22 cellular contexts compared by ENCODE assay signal in the genomic region with DNA sequence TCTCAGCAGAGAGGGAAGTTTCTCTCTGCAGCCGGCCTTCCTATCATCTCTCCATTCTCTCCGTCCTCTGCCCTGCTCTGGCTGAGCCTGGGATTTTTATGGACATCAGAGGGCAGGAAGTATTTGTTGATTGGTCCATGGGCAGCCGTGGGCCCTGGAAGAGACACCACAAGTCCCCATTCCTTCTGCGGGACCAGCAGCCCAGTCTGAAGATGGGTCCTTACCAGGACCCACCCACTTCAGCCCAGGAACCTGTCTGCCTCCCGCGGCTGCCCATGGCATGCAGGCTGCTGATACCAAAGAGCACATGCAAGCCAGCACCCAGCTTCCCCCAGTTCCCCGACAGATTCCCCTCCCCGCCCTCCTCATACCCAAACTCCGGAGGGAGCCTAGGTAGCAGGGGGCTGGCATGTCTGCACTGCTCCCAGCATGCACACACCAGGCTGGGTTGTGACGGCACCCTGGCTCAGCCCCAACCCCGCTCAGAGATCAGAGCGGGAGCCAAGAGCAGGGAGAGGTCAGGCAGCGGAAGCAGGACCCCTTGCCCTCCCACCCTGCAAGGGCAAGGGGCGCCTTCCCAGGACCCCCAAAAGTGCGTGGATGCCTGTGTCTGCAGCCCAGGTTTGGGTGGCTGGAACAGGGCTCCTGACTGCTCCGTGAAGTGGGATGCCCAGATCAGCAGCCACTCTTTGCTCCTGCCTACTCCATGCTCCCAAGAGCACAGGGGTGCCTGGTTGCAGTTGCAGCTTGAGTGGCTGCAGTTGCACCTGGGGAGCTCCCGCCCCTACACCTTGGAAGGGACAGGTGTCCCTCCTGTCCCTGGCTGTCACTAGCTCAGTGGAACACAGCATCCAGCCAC.
"Had no signal": no experiment of that assay in that cellular context is flagged by ENCODE, and none has a peak within 500 bp of the region (broad histone marks: within the 10 kb centered on the region; RNA-seq: fewer than 3 reads in every experiment).

No MANE protein-coding gene starts in this region.

- FAIRE-seq: small intestine had no signal

- H3K27me3 Mint-ChIP-seq: activated naive CD8-positive, alpha-beta T cell treated with anti-CD3 and anti-CD28 coated beads, Interleukin-2, amount 10 ng/mL, durations not matched to agents 7 days and 5 days; memory B cell; T-helper 17 cell had no signal

- H3K4me3 Mint-ChIP-seq: activated naive CD4-positive, alpha-beta T cell treated with anti-CD3 and anti-CD28 coated beads for 36 hours; activated naive CD8-positive, alpha-beta T cell treated with anti-CD3 and anti-CD28 coated beads, Interleukin-2, amount 10 ng/mL, durations not matched to agents 7 days and 5 days; activated T-cell treated with anti-CD3 and anti-CD28 coated beads, Interleukin-2, amount 50 U/mL, for 4 hours; memory B cell; T-helper 17 cell had no signal

- DNase-seq: activated CD4-positive, alpha-beta T cell treated with anti-CD3 and anti-CD28 coated beads for 4 hours; activated CD4-positive, alpha-beta T cell treated with anti-CD3 and anti-CD28 coated beads, Interleukin-2, amount 50 U/mL, for 48 hours; activated CD4-positive, CD25-positive, alpha-beta regulatory T cell; activated CD8-positive, alpha-beta memory T cell treated with anti-CD3 and anti-CD28 coated beads, Interleukin-2, amount 50 U/mL, for 48 hours; activated naive CD4-positive, alpha-beta T cell treated with anti-CD3 and anti-CD28 coated beads for 36 hours; activated naive CD8-positive, alpha-beta T cell treated with anti-CD3 and anti-CD28 coated beads, Interleukin-2, amount 10 ng/mL, durations not matched to agents 7 days and 5 days; activated T-cell treated with anti-CD3 and anti-CD28 coated beads, Interleukin-2, amount 50 U/mL, for 4 hours; amniotic stem cell; cortex of kidney; islet precursor cell; left colon; right lobe of liver; small intestine; stimulated activated CD4-positive, alpha-beta T cell treated with anti-CD3 and anti-CD28 coated beads, Interleukin-15, amount 100 ng/mL, for 24 hours; stimulated activated CD8-positive, alpha-beta memory T cell treated with anti-CD3 and anti-CD28 coated beads, Interleukin-4, amount 100 ng/mL, for 48 hours; stimulated activated naive CD4-positive, alpha-beta T cell treated with Interleukin-2 at 50 U/mL for 16 hours; T-helper 17 cell had no signal

- H3K4me3 ChIP-seq: cardiac muscle cell, heart left ventricle, right lobe of liver had no signal

- H3K4me1 ChIP-seq: heart left ventricle, parathyroid adenoma, right lobe of liver had no signal

- ATAC-seq: left colon, T-helper 17 cell had no signal

- H3K27me3 ChIP-seq: cardiac muscle cell, heart left ventricle, right lobe of liver had no signal

- H3K9me3 ChIP-seq: right lobe of liver had no signal

- H3K4me1 Mint-ChIP-seq: activated naive CD8-positive, alpha-beta T cell treated with anti-CD3 and anti-CD28 coated beads, Interleukin-2, amount 10 ng/mL, durations not matched to agents 7 days and 5 days; memory B cell; T-helper 17 cell had no signal

- H3K9me3 Mint-ChIP-seq: activated T-cell treated with anti-CD3 and anti-CD28 coated beads, Interleukin-2, amount 50 U/mL, for 4 hours had no signal

- H3K27ac ChIP-seq: cardiac muscle cell, epithelial cell of prostate, heart left ventricle, parathyroid adenoma, right lobe of liver had no signal

- H3K36me3 ChIP-seq: cardiac muscle cell, heart left ventricle, right lobe of liver had no signal

- H3K27ac Mint-ChIP-seq: activated naive CD4-positive, alpha-beta T cell treated with anti-CD3 and anti-CD28 coated beads for 36 hours; activated naive CD8-positive, alpha-beta T cell treated with anti-CD3 and anti-CD28 coated beads, Interleukin-2, amount 10 ng/mL, durations not matched to agents 7 days and 5 days; memory B cell; T-helper 17 cell had no signal

- H3K36me3 Mint-ChIP-seq: activated naive CD8-positive, alpha-beta T cell treated with anti-CD3 and anti-CD28 coated beads, Interleukin-2, amount 10 ng/mL, durations not matched to agents 7 days and 5 days; memory B cell had no signal
